ENCODE assay signal across 17 cellular contexts in the genomic region with DNA sequence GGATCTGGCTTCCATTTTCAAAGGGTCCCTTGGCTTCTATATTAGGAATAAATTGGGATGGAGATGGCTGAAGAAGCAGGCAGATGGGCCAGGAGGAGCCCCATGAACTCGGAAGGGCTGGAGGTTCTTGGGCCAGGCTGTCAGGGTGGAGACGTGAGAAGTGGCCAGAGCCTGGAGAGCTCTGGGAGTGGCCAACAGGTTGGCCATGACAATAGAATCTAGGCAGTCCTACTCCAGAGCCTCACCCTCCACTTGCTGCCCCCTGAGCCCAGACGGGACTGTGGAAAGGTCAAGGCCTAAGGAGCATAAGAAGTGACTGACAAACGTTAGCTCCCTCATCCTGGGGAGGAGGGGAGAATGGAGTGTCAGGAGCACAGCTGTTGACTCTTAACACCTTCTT.
A peak's percentile ranks its signal among the peaks of the same experiment; 100 is the strongest.
DNase-seq lines count a peak whose midpoint lies in the region; ATAC-seq and TF ChIP-seq lines count a peak whose summit lies in the region.
"Had no signal": no experiment of that assay in that cellular context is flagged by ENCODE, and none has a peak within 500 bp of the region (broad histone marks: within the 10 kb centered on the region; RNA-seq: fewer than 3 reads in every experiment).

No MANE protein-coding gene starts in this region.

- H3K18ac ChIP-seq in neuronal stem cell (ENCODE audit: low read length) = no peak overlapping the region

- TF ChIP-seq CTCF in HEK293 (tag by site-specific recombination; IDR thresholded peaks at IDR 0.05) = no peak
- TF ChIP-seq CTCF in endodermal cell (conservative IDR thresholded peaks at IDR 0.05) = no peak

- H3K36me3 ChIP-seq in HEK293 (ENCODE audit: control insufficient read depth in 2 of 2, insufficient read depth in 1 of 2, low read length in 2 of 2) = no peaks in the 10 kb centered on the region
- H3K36me3 ChIP-seq in endodermal cell (ENCODE audit: control insufficient read depth, insufficient read depth, low read length) = no peaks in the 10 kb centered on the region
- H3K36me3 ChIP-seq in neuronal stem cell (replicated peaks in 1 of 2; ENCODE audit: control insufficient read depth in 2 of 2, insufficient read depth in 2 of 2, low read length in 2 of 2) = no peaks in the 10 kb centered on the region
- H3K36me3 ChIP-seq: BLaER1 treated with 17β-estradiol and CSF1 and Interleukin-3, amounts not matched to agents 10 nM and 100 nM had no signal

- H3K9me3 ChIP-seq in HEK293 (ENCODE audit: control insufficient read depth, insufficient read depth, low read depth, low read length) (no peaks in the 10 kb centered on the region), endodermal cell (ENCODE audit: control insufficient read depth, low read length) (no peaks in the 10 kb centered on the region), neuronal stem cell (replicated peaks in 1 of 2; ENCODE audit: control insufficient read depth in 2 of 2, insufficient read depth in 1 of 2, low read depth in 1 of 2, low read length in 2 of 2) (no peaks in the 10 kb centered on the region)
- H3K9me3 ChIP-seq: BLaER1 treated with 17β-estradiol and CSF1 and Interleukin-3, amounts not matched to agents 10 nM and 100 nM had no signal

- POLR2A ChIA-PET in HEK293 (lab: Yijun Ruan, JAX) = no interaction called here

- no peak overlapping the region for H3K4me3 Mint-ChIP-seq in endodermal cell
- H3K4me3 Mint-ChIP-seq in stimulated activated memory B cell treated with anti-CD40 and anti-IgM and Interleukin-4, amounts not matched to agents 10 μg/mL and 1 μg/mL and 100 μg/mL, for 72 hours = no peak overlapping the region
- H3K4me3 Mint-ChIP-seq: B cell; CD4-positive, CD25-positive, alpha-beta regulatory T cell; CD8-positive, alpha-beta memory T cell; IgD-negative memory B cell had no signal

- H2BK12ac ChIP-seq in neuronal stem cell (ENCODE audit: low read length) = no peak overlapping the region

- H3K4me2 ChIP-seq in neuronal stem cell (ENCODE audit: insufficient read depth, low read length, poor library complexity, severe bottlenecking) = no peak overlapping the region
- H3K4me2 ChIP-seq: BLaER1 treated with 17β-estradiol and CSF1 and Interleukin-3, amounts not matched to agents 10 nM and 100 nM had no signal

- H3K4me3 ChIP-seq in HEK293 (ENCODE audit: low read depth, low read length) (no peak overlapping the region), endodermal cell (ENCODE audit: low read length) (no peak overlapping the region), neuronal stem cell (ENCODE audit: low read length in 2 of 2) (no peak overlapping the region)
- H3K4me3 ChIP-seq: BLaER1 treated with 17β-estradiol and CSF1 and Interleukin-3, amounts not matched to agents 10 nM and 100 nM; GM23248 had no signal

- H3K14ac ChIP-seq in neuronal stem cell (ENCODE audit: low read length) = no peak overlapping the region

- H3K27me3 Mint-ChIP-seq in endodermal cell (ENCODE audit: insufficient read depth) = no peaks in the 10 kb centered on the region
- H3K27me3 Mint-ChIP-seq in stimulated activated memory B cell treated with anti-CD40 and anti-IgM and Interleukin-4, amounts not matched to agents 10 μg/mL and 1 μg/mL and 100 μg/mL, for 72 hours = no peaks in the 10 kb centered on the region
- H3K27me3 Mint-ChIP-seq: CD4-positive, CD25-positive, alpha-beta regulatory T cell had no signal

- no peaks in the 10 kb centered on the region for H3K27me3 ChIP-seq in endodermal cell (ENCODE audit: control insufficient read depth, insufficient read depth, low read length, poor library complexity, severe bottlenecking)
- peaks cover 0 to 12% (median 0%) of the 10 kb centered on the region in 3 experiments for H3K27me3 ChIP-seq in neuronal stem cell (ENCODE audit: control insufficient read depth in 3 of 3, insufficient read depth in 3 of 3, low read depth in 1 of 3, low read length in 3 of 3)
- H3K27me3 ChIP-seq: BLaER1 treated with 17β-estradiol and CSF1 and Interleukin-3, amounts not matched to agents 10 nM and 100 nM had no signal

- no peak overlapping the region for H3K27ac Mint-ChIP-seq in endodermal cell
- no peak overlapping the region for H3K27ac Mint-ChIP-seq in stimulated activated memory B cell treated with anti-CD40 and anti-IgM and Interleukin-4, amounts not matched to agents 10 μg/mL and 1 μg/mL and 100 μg/mL, for 72 hours
- H3K27ac Mint-ChIP-seq: B cell; CD4-positive, CD25-positive, alpha-beta regulatory T cell; CD8-positive, alpha-beta memory T cell; IgD-negative memory B cell had no signal

- peak; percentile 14 for ATAC-seq in stimulated activated memory B cell treated with anti-CD40 and anti-IgM and Interleukin-4, amounts not matched to agents 10 μg/mL and 1 μg/mL and 100 μg/mL, for 72 hours
- ATAC-seq: HCT116 had no signal

- no peak overlapping the region for H2BK120ac ChIP-seq in neuronal stem cell (ENCODE audit: low read depth, low read length)

- no peak overlapping the region for H2BK15ac ChIP-seq in neuronal stem cell (ENCODE audit: low read length)

- H3K4me1 ChIP-seq in HEK293 (ENCODE audit: control insufficient read depth, insufficient read depth, low read length) (no peaks in the 10 kb centered on the region), endodermal cell (ENCODE audit: control insufficient read depth, insufficient read depth, low read length) (no peaks in the 10 kb centered on the region), neuronal stem cell (ENCODE audit: control insufficient read depth in 2 of 2, insufficient read depth in 1 of 2, low read depth in 1 of 2, low read length in 2 of 2) (no peaks in the 10 kb centered on the region)

- no peak overlapping the region for H3K23ac ChIP-seq in neuronal stem cell (ENCODE audit: low read depth, low read length, poor library complexity)

- H3K9ac ChIP-seq in endodermal cell (ENCODE audit: extremely low read depth, low read length, poor library complexity, severe bottlenecking) (no peak overlapping the region), neuronal stem cell (ENCODE audit: low read depth, low read length, poor library complexity) (no peak overlapping the region)
- H3K9ac ChIP-seq: BLaER1 treated with 17β-estradiol and CSF1 and Interleukin-3, amounts not matched to agents 10 nM and 100 nM; GM23248 had no signal

- no peak overlapping the region for H2BK5ac ChIP-seq in neuronal stem cell (ENCODE audit: low read length)

- no peaks in the 10 kb centered on the region for H3K4me1 Mint-ChIP-seq in endodermal cell
- H3K4me1 Mint-ChIP-seq in stimulated activated memory B cell treated with anti-CD40 and anti-IgM and Interleukin-4, amounts not matched to agents 10 μg/mL and 1 μg/mL and 100 μg/mL, for 72 hours = no peaks in the 10 kb centered on the region
- H3K4me1 Mint-ChIP-seq: B cell; CD4-positive, CD25-positive, alpha-beta regulatory T cell; CD8-positive, alpha-beta memory T cell; IgD-negative memory B cell had no signal

- no peak overlapping the region for H3K4ac ChIP-seq in neuronal stem cell (ENCODE audit: low read length)

- no peak overlapping the region for H2AFZ ChIP-seq in neuronal stem cell (ENCODE audit: low read length)
- H2AFZ ChIP-seq: GM23248 had no signal

- H4K91ac ChIP-seq in neuronal stem cell (ENCODE audit: low read depth, low read length, poor library complexity) = no peak overlapping the region

- H3K27ac ChIP-seq in HEK293 (ENCODE audit: extremely low read depth, low read depth, low read length) = no peak overlapping the region
- no peak overlapping the region for H3K27ac ChIP-seq in endodermal cell (ENCODE audit: low read depth, low read length)
- no peak overlapping the region for H3K27ac ChIP-seq in neuronal stem cell (replicated peaks; ENCODE audit: low read length)
- H3K27ac ChIP-seq: BLaER1 treated with 17β-estradiol and CSF1 and Interleukin-3, amounts not matched to agents 10 nM and 100 nM; GM23248 had no signal

- H3K9me3 Mint-ChIP-seq in endodermal cell = no peaks in the 10 kb centered on the region
- H3K9me3 Mint-ChIP-seq in stimulated activated memory B cell treated with anti-CD40 and anti-IgM and Interleukin-4, amounts not matched to agents 10 μg/mL and 1 μg/mL and 100 μg/mL, for 72 hours = no peaks in the 10 kb centered on the region
- H3K9me3 Mint-ChIP-seq: CD4-positive, CD25-positive, alpha-beta regulatory T cell; CD8-positive, alpha-beta memory T cell; IgD-negative memory B cell had no signal

- no peak overlapping the region for H4K8ac ChIP-seq in neuronal stem cell (ENCODE audit: low read depth, low read length)

- no peaks in the 10 kb centered on the region for H3K79me1 ChIP-seq in neuronal stem cell (ENCODE audit: low read depth, low read length)

- CTCF ChIA-PET in HEK293 (lab: Yijun Ruan, JAX) = interaction anchor here (1.4 to 4.0 kb wide), 2 partner anchors 8 to 199 kb away, joined by 3 to 33 read pairs; no protein-coding TSS in a partner anchor

- WGBS in endodermal cell (ENCODE audit: insufficient coverage in 1 of 2, insufficient read length in 1 of 2), 2 experiments = 60 to 78% methylated on average over 1 to 4 of the region's 4 CpGs
- WGBS in neuronal stem cell (ENCODE audit: extremely low coverage in 2 of 2, insufficient read length in 2 of 2, insufficient replicate concordance in 1 of 2), 2 donors = no CpG with 5 or more reads among the region's 4 CpGs

- H2AK5ac ChIP-seq in neuronal stem cell (ENCODE audit: low read depth, low read length) = peak overlapping the region; percentile 84

- DNase-seq in endodermal cell = peak; percentile 33
- DNase-seq in neuronal stem cell (ENCODE audit: low spot score) = no peak
- DNase-seq in NCI-H2227 treated with DMSO at 0.1 percent for 48 hours (lab: John Stamatoyannopoulos, UW) = no peak
- no peak for DNase-seq in activated CD4-positive, alpha-beta T cell treated with anti-CD3 and anti-CD28 coated beads, Interleukin-2, amount 50 U/mL, for 4 hours
- no peak for DNase-seq in HuH-7 (ENCODE audit: low spot score)
- DNase-seq: CD4-positive, CD25-positive, alpha-beta regulatory T cell; CD8-positive, alpha-beta memory T cell; COR-L47; DMS 273 treated with DMSO at 0.1 percent for 48 hours; DMS53; GM23248 had no signal

- no peaks in the 10 kb centered on the region for H3K36me3 Mint-ChIP-seq in endodermal cell (ENCODE audit: low read depth)
- no peaks in the 10 kb centered on the region for H3K36me3 Mint-ChIP-seq in stimulated activated memory B cell treated with anti-CD40 and anti-IgM and Interleukin-4, amounts not matched to agents 10 μg/mL and 1 μg/mL and 100 μg/mL, for 72 hours
- H3K36me3 Mint-ChIP-seq: CD4-positive, CD25-positive, alpha-beta regulatory T cell; CD8-positive, alpha-beta memory T cell; IgD-negative memory B cell had no signal

TF ChIP-seq in HEK293, 187 proteins besides CTCF, POLR2A, EP300 and RAD21 (continues in another document):
- no peak for TF ChIP-seq SALL2 (tag by site-specific recombination; IDR thresholded peaks at IDR 0.05; ENCODE audit: borderline replicate concordance)
